In the genomic region with DNA sequence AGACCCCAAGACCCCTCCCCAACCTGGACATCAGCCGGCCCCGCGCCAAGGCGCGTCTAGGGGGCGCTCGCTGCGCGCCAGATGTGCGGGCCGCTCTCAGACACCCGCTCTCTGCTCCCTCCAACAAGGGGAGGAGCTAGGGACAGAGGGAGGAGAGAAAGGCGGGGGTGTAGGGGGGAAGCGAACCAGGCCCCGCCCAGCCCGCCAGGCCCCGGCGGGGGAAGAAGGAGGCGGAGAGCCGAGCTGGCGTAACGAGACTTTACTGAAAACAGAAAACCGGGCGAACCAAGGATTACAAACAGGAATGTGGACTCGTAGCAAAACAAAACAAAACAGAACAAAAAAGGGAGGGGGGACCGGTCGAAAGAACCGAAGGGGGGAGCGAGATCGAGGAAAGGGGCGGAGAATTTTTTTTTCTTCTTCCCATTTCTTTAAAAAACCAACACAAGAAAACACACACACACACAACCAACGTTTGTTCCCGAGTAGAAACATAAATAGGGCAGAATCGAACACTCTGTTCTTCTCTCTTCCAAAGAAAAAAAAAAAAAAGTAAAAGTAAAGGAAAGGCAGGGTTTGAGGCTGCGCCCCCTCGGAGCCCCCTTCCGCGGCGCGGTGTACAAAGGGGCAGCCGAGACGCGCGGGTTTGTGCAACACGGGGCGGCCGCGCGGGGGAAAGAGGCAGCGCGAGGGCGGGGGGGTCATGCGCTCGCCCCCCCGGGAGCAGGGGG, we compare ENCODE assay signal across 8 cellular contexts. TPM values are rescaled to one million over a fixed set of nuclear protein-coding genes. Genes with fewer than 3 reads are reported as not detected.
DNase-seq lines count a peak whose midpoint lies in the region; ATAC-seq and TF ChIP-seq lines count a peak whose summit lies in the region.

No MANE protein-coding gene starts in this region.

- H3K36me3 Mint-ChIP-seq in activated B cell treated with CpG ODN at 0.5 μM for 24 hours (ENCODE audit: low read depth) = peaks cover 43% of the 10 kb centered on the region

- POLR2A ChIA-PET in activated B cell treated with CpG ODN at 0.5 μM for 24 hours (lab: Charles Lee) = interaction anchor here (0.6 to 20.0 kb wide), 53 partner anchors 11 to 1919 kb away, joined by 3 to 926 read pairs (median 6); a partner anchor contains a TSS

- H3K27me3 Mint-ChIP-seq in activated B cell treated with CpG ODN at 0.5 μM for 24 hours = no peaks in the 10 kb centered on the region

- H3K27ac ChIP-seq in caudate nucleus (ENCODE audit: low read depth, low read length) = peak overlapping the region; percentile 99

- peaks cover 41% of the 10 kb centered on the region for H3K4me1 Mint-ChIP-seq in activated B cell treated with CpG ODN at 0.5 μM for 24 hours

- intact Hi-C loops in activated B cell treated with CpG ODN at 0.5 μM for 24 hours (cut with micrococcal nuclease) = loop anchor here (1.0 to 2.0 kb wide), 6 partner anchors 15 to 243 kb away; a partner anchor contains a TSS

- peak; percentile 3 for ATAC-seq in HG02840 (IDR thresholded peaks at IDR 0.05; ENCODE audit: low FRiP score, unreplicated experiment)
- peak; percentile 46 for ATAC-seq in activated B cell treated with CpG ODN at 0.5 μM for 24 hours (ENCODE audit: low read depth)

- H3K9me3 Mint-ChIP-seq in activated B cell treated with CpG ODN at 0.5 μM for 24 hours = no peaks in the 10 kb centered on the region

- peak overlapping the region; percentile 98 for H3K27ac Mint-ChIP-seq in activated B cell treated with CpG ODN at 0.5 μM for 24 hours

- DNase-seq in DMS53 (lab: John Stamatoyannopoulos, UW) = peak; percentile 92
- peak; percentile 84 for DNase-seq in NCI-H226
- DNase-seq in activated B cell treated with CpG ODN at 0.5 μM for 24 hours = peak; percentile 87
- peak; percentile 37 to 97 (median 89) for DNase-seq in caudate nucleus (lab: John Stamatoyannopoulos, UW)
- peak; percentile 95 for DNase-seq in iris pigment epithelial cell (ENCODE audit: low read depth)
- peak; percentile 89 for DNase-seq in smooth muscle cell of the brain vasculature (ENCODE audit: low read depth, low spot score)
- no peak for DNase-seq in HPDE6-E6E7 (ENCODE audit: extremely low spot score)

- H3K4me3 Mint-ChIP-seq in activated B cell treated with CpG ODN at 0.5 μM for 24 hours = peak overlapping the region; percentile 96

- CTCF ChIA-PET in activated B cell treated with CpG ODN at 0.5 μM for 24 hours (lab: Charles Lee) = interaction anchor here (0.6 to 5.3 kb wide), 38 partner anchors 9 to 149 kb away, joined by 3 to 238 read pairs (median 9); a partner anchor contains a TSS

- no peak for TF ChIP-seq CTCF in activated B cell treated with CpG ODN at 0.5 μM for 24 hours (IDR thresholded peaks at IDR 0.05)

RNA-seq across cellular contexts. Expression of a gene that starts 1.7 kb away (rescaled TPM):
- 206 and 225 TPM in 2 replicates for total RNA-seq in activated B cell treated with CpG ODN at 0.5 μM for 24 hours

RNA-seq across cellular contexts. Expression of a gene that starts 5.4 kb away (rescaled TPM):
- total RNA-seq in activated B cell treated with CpG ODN at 0.5 μM for 24 hours = 15.6 and 17.8 TPM in 2 replicates

RNA-seq across cellular contexts. Expression of a gene that starts 43.2 kb away (rescaled TPM):
- total RNA-seq in activated B cell treated with CpG ODN at 0.5 μM for 24 hours = 59.2 and 70.3 TPM in 2 replicates

RNA-seq across cellular contexts. Expression of a gene that starts 53.4 kb away (rescaled TPM):
- total RNA-seq in activated B cell treated with CpG ODN at 0.5 μM for 24 hours = not detected in 2 replicates
